7 cellular contexts compared by ENCODE assay signal in the genomic region with DNA sequence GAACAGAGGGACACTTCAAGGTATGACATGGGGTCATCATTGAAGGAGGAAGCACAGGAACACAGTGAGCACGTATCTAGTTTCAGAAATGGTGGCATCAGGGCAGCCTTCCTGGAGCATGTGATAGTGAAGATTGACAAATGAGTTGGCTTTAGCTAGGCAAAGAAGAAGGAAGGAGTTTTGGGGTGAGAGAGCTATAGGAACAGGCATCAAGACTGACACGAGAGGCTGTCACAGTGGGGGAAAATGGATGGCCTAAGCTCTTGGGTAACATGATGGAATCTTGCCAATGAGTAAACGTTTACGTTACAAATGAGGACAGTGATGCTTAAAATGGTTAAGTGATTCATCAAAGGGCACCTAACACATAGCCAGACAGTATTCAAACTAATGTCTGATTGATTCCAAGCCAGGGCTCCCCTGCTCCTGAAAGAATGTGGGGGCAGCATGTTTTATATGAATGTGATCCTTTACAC.
DNase-seq lines count a peak whose midpoint lies in the region; TF ChIP-seq lines count a peak whose summit lies in the region.

No MANE protein-coding gene starts in this region.

- no peaks in the 10 kb centered on the region for H3K36me3 ChIP-seq in brain microvascular endothelial cell (replicated peaks)

- H3K4me3 Mint-ChIP-seq in nephron = no peak overlapping the region

- no peaks in the 10 kb centered on the region for H3K27me3 Mint-ChIP-seq in nephron (ENCODE audit: low read depth)

- no peaks in the 10 kb centered on the region for H3K27me3 ChIP-seq in brain microvascular endothelial cell (replicated peaks)

- no peak overlapping the region for H3K4me3 ChIP-seq in brain microvascular endothelial cell (ENCODE audit: low read depth, low read length)

- H3K4me1 Mint-ChIP-seq in nephron = peaks cover 20% of the 10 kb centered on the region

- in situ Hi-C loops in brain microvascular endothelial cell (cut with HindIII; ENCODE audit: low pct_ligation_motif_present, low sequenced_read_pairs) = no loop called here

- TF ChIP-seq CTCF in brain microvascular endothelial cell (IDR thresholded peaks at IDR 0.05; ENCODE audit: low read depth, low read length, missing control alignments) (no peak), nephron (IDR thresholded peaks at IDR 0.05; ENCODE audit: unreplicated experiment in 3 of 3) (no peak)

- H3K27ac ChIP-seq in brain microvascular endothelial cell = peak overlapping the region; percentile 95

- H3K27ac Mint-ChIP-seq in nephron = peak overlapping the region; percentile 1 to 10 (median 4)

- DNase-seq in GM03348 (ENCODE audit: low spot score) (peak; percentile 36), NCI-H2171 treated with DMSO at 0.1 percent for 48 hours (lab: John Stamatoyannopoulos, UW) (peak; percentile 11), brain microvascular endothelial cell (peak; percentile 92), NCI-H128 (lab: John Stamatoyannopoulos, UW; ENCODE audit: unreplicated experiment) (no peak), RPMI8226 (no peak), islet precursor cell (no peak)

- H3K36me3 Mint-ChIP-seq in nephron (ENCODE audit: low read depth) = peaks cover 16% of the 10 kb centered on the region

- peaks cover 7% of the 10 kb centered on the region for H3K9me3 Mint-ChIP-seq in nephron

Comparison
In these comparisons a context has a peak if more than half of its experiments do, and no peak if none do; other contexts are left out.
1. DNase-seq: peak in GM03348 (single experiment), NCI-H2171 treated with DMSO at 0.1 percent for 48 hours (single experiment) and brain microvascular endothelial cell (single experiment); none in NCI-H128 (single experiment), RPMI8226 (single experiment) and islet precursor cell (single experiment).